In genomic region chr7:130896051-130896881, GRCh38 we compare ENCODE assay signal across 7 cellular contexts.
DNase-seq lines count a peak whose midpoint lies in the region; ATAC-seq and TF ChIP-seq lines count a peak whose summit lies in the region.

No MANE protein-coding gene starts in this region.

- ATAC-seq in SK-N-SH treated with all-trans-retinoic acid at 6 μM for 48 hours (peak; percentile 3), GM21737 (IDR thresholded peaks at IDR 0.05; ENCODE audit: unreplicated experiment) (no peak), GM19455 (IDR thresholded peaks at IDR 0.05; ENCODE audit: unreplicated experiment) (no peak)

- no peak overlapping the region for H3K4me3 ChIP-seq in epithelial cell of esophagus (ENCODE audit: low read length)

- TF ChIP-seq CTCF in GM13976 (IDR thresholded peaks at IDR 0.05; ENCODE audit: borderline replicate concordance, control extremely low read depth, extremely low read depth, insufficient read depth, missing control alignments) = peak; percentile 4
- TF ChIP-seq CTCF in epithelial cell of esophagus (IDR thresholded peaks at IDR 0.05; ENCODE audit: insufficient read depth, low read depth, low read length, missing control alignments) = peak; percentile 59

- DNase-seq in GM13976 (ENCODE audit: low spot score) = no peak
- no peak for DNase-seq in epithelial cell of esophagus (ENCODE audit: low read depth)
- DNase-seq in stimulated activated CD8-positive, alpha-beta memory T cell treated with anti-CD3 and anti-CD28 coated beads, Interleukin-4, amount 100 ng/mL, for 48 hours = peak; percentile 24
- DNase-seq in NCI-H2081 (lab: John Stamatoyannopoulos, UW) = no peak

- in situ Hi-C loops in GM13976 (cut with MboI; ENCODE audit: low sequenced_read_pairs, unreplicated experiment) = no loop called here

TF ChIP-seq in SK-N-SH treated with all-trans-retinoic acid at 6 μM for 48 hours, 23 proteins besides CTCF, POLR2A, EP300 and RAD21:
- TF ChIP-seq BACH2 (CRISPR knock-in tag; IDR thresholded peaks at IDR 0.05; ENCODE audit: borderline replicate concordance) = no peak
- TF ChIP-seq CSDC2 (CRISPR knock-in tag; IDR thresholded peaks at IDR 0.05) = no peak
- TF ChIP-seq TOX (CRISPR knock-in tag; IDR thresholded peaks at IDR 0.05; ENCODE audit: borderline replicate concordance) = no peak
- no peak for TF ChIP-seq CSRNP3 (CRISPR knock-in tag; IDR thresholded peaks at IDR 0.05)
- TF ChIP-seq TCF4 (CRISPR knock-in tag; IDR thresholded peaks at IDR 0.05; ENCODE audit: borderline replicate concordance) = no peak
- no peak for TF ChIP-seq TSHZ2 (CRISPR knock-in tag; IDR thresholded peaks at IDR 0.05)
- TF ChIP-seq RARB (CRISPR knock-in tag; IDR thresholded peaks at IDR 0.05) = no peak
- no peak for TF ChIP-seq ZFP30 (CRISPR knock-in tag; IDR thresholded peaks at IDR 0.05)
- TF ChIP-seq POU6F1 (CRISPR knock-in tag; IDR thresholded peaks at IDR 0.05; ENCODE audit: borderline replicate concordance, low read depth) = no peak
- TF ChIP-seq ESRRG (CRISPR knock-in tag; IDR thresholded peaks at IDR 0.05) = no peak
- no peak for TF ChIP-seq SNAI2 (CRISPR knock-in tag; IDR thresholded peaks at IDR 0.05)
- TF ChIP-seq CREB5 (CRISPR knock-in tag; IDR thresholded peaks at IDR 0.05; ENCODE audit: low read depth) = no peak
- TF ChIP-seq ZNF8 (CRISPR knock-in tag; IDR thresholded peaks at IDR 0.05) = no peak
- TF ChIP-seq ARNTL (CRISPR knock-in tag; IDR thresholded peaks at IDR 0.05; ENCODE audit: borderline replicate concordance, low read depth) = no peak
- TF ChIP-seq ZNF70 (CRISPR knock-in tag; IDR thresholded peaks at IDR 0.05) = no peak
- no peak for TF ChIP-seq GLIS3 (CRISPR knock-in tag; IDR thresholded peaks at IDR 0.05)
- TF ChIP-seq ZC3H10 (CRISPR knock-in tag; IDR thresholded peaks at IDR 0.05) = no peak
TF ChIP-seq in SK-N-SH treated with all-trans-retinoic acid at 6 μM for 48 hours: peak in this region for 0.
